ENCODE assay signal across 13 cellular contexts in the genomic region with DNA sequence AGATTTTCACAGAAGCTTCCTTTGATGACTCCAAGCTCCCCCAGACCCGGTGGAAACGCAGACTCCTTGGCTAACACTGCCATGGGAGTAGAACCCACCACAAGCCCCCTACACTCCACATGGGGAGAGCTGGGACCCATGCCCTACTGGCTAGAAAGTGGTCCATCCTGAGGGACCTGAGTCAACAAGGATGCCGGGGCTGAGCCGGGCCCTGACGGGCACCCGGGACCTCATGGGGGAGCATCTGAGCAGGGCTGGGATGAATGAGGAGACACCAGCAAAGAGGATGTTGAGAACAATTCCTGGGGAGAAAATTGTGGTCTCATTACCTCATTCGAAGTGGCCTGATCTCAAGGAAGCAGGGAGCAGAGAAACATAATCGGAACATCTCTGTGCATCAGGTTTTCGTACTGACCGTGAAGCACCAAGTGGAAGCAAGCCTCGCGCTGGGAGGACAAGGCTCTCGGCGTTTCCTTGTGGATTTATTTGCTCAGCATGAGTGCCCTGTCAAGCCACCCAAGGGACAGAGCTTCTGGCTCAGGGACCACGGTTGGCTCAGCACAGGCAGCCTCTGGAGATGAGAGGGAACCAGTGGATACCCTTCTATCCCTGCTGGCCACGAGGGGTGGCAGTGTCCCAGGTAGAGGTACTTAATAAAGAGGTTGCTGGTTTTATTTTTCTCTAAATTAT.
"Had no signal": no experiment of that assay in that cellular context is flagged by ENCODE, and none has a peak within 500 bp of the region (broad histone marks: within the 10 kb centered on the region; RNA-seq: fewer than 3 reads in every experiment).

No MANE protein-coding gene starts in this region.

- H3K9me3 ChIP-seq: breast epithelium, esophagus squamous epithelium, gastrocnemius medialis, tibial nerve, vagina had no signal

- H3K27ac ChIP-seq: breast epithelium, coronary artery, esophagus squamous epithelium, gastrocnemius medialis, tibial nerve, vagina had no signal

- H3K4me3 ChIP-seq: breast epithelium, coronary artery, esophagus squamous epithelium, gastrocnemius medialis, tibial nerve, vagina had no signal

- H3K27me3 ChIP-seq: gastrocnemius medialis, tibial nerve, vagina had no signal

- H3K36me3 ChIP-seq: breast epithelium, esophagus squamous epithelium, gastrocnemius medialis, tibial nerve, vagina had no signal

- ATAC-seq: activated T-cell treated with anti-CD3 and anti-CD28 coated beads, Interleukin-2, amount 50 U/mL, for 4 hours; gastrocnemius medialis had no signal

- H3K4me1 ChIP-seq: breast epithelium, vagina had no signal

- DNase-seq: activated naive CD4-positive, alpha-beta T cell treated with Interleukin-2 at 50 U/mL for 16 hours; activated naive CD8-positive, alpha-beta T cell treated with anti-CD3 and anti-CD28 coated beads for 36 hours; activated T-cell treated with anti-CD3 and anti-CD28 coated beads, Interleukin-2, amount 50 U/mL, for 4 hours; esophagus squamous epithelium; gastrocnemius medialis; islet precursor cell; stimulated activated CD4-positive, alpha-beta T cell treated with anti-CD3 and anti-CD28 coated beads, Interleukin-12 subunit alpha, Interleukin-12 subunit beta, amount 100 ng/mL, for 4 hours; stimulated activated CD4-positive, alpha-beta T cell treated with anti-CD3 and anti-CD28 coated beads, Interleukin-1b, Interleukin-23, amount 100 ng/mL, for 48 hours; T1000 had no signal
